ENCODE assay signal across 1 cellular context in the genomic region with DNA sequence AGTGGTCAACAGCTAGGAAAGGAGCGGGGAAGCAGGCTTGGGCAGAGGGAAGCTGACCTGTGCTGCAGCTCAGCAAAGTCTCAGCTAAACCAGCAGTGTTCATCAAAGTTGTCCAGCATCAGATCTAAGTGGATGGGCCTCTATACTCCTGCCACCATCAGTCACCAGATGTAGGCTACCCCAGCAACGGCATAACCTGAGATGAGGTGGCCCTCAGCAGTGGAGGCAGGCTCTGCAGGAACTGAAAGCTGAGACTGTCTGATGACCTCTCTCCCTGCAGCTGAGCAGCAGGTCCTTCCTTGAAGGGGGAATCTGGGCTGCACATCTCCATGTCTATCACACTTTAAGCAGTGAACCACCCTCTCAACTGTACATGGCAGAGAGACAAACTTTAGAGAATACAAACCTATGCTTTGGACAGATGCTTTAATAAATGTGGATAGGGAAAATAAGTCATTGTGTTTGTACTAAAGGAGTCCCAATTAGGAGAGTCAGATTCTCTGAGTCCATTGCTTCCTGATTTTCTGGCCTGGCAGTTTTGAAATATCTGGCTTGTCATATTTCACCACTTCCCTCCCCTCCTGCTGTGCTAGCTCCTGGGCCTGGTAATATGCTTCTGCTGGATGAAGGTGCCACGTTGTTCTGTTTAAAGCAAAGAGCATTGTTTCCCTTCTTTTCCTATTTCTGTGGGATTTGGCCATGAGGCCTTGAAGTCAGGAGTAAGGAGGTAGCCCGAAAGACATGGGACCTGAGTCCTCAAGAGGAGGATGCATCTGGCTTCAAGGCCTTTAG.
TF ChIP-seq lines count a peak whose summit lies in the region.

No MANE protein-coding gene starts in this region.

TF ChIP-seq in HepG2, 621 proteins besides CTCF, POLR2A, EP300 and RAD21:
- TF ChIP-seq, protein P1, sequence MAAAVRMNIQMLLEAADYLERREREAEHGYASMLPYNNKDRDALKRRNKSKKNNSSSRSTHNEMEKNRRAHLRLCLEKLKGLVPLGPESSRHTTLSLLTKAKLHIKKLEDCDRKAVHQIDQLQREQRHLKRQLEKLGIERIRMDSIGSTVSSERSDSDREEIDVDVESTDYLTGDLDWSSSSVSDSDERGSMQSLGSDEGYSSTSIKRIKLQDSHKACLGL (CRISPR knock-in tag; IDR thresholded peaks at IDR 0.05): no peak
- TF ChIP-seq SMARCE1 (IDR thresholded peaks at IDR 0.05; ENCODE audit: borderline replicate concordance) (no peak), ZBTB46 (CRISPR knock-in tag; IDR thresholded peaks at IDR 0.05; ENCODE audit: borderline replicate concordance) (no peak), ZFP37 (CRISPR knock-in tag; IDR thresholded peaks at IDR 0.05; ENCODE audit: borderline replicate concordance) (no peak), HBP1 (CRISPR knock-in tag; IDR thresholded peaks at IDR 0.05; ENCODE audit: low read depth) (no peak), ZNF768 (CRISPR knock-in tag; IDR thresholded peaks at IDR 0.05) (no peak), TCF7 (IDR thresholded peaks at IDR 0.05; ENCODE audit: low read depth) (no peak), ATAD3A (CRISPR knock-in tag; IDR thresholded peaks at IDR 0.05) (no peak), SRF (IDR thresholded peaks at IDR 0.05; ENCODE audit: low read depth, low read length) (no peak), MZF1 (CRISPR knock-in tag; IDR thresholded peaks at IDR 0.05; ENCODE audit: borderline replicate concordance) (no peak)
- TF ChIP-seq, protein P2, sequence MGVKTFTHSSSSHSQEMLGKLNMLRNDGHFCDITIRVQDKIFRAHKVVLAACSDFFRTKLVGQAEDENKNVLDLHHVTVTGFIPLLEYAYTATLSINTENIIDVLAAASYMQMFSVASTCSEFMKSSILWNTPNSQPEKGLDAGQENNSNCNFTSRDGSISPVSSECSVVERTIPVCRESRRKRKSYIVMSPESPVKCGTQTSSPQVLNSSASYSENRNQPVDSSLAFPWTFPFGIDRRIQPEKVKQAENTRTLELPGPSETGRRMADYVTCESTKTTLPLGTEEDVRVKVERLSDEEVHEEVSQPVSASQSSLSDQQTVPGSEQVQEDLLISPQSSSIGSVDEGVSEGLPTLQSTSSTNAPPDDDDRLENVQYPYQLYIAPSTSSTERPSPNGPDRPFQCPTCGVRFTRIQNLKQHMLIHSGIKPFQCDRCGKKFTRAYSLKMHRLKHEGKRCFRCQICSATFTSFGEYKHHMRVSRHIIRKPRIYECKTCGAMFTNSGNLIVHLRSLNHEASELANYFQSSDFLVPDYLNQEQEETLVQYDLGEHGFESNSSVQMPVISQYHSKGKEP (CRISPR knock-in tag; IDR thresholded peaks at IDR 0.05): no peak
TF ChIP-seq in HepG2: peak in this region for 0.
